ENCODE assay signal across 7 cellular contexts in genomic region chr9:93117521-93117920, GRCh38. TPM values are rescaled to one million over a fixed set of nuclear protein-coding genes. Genes with fewer than 3 reads are reported as not detected.
A peak's percentile ranks its signal among the peaks of the same experiment; 100 is the strongest.
DNase-seq lines count a peak whose midpoint lies in the region; ATAC-seq, FAIRE-seq and TF ChIP-seq lines count a peak whose summit lies in the region.
"Not testable (repeated sequence)": the region's sequence is repeated elsewhere in the genome, so short reads cannot be mapped to it uniquely, and the experiment has no call there.

No MANE protein-coding gene starts in this region.

- H3K4me1 Mint-ChIP-seq in T-helper 17 cell = peaks cover 33% of the 10 kb centered on the region
- peaks cover 49% of the 10 kb centered on the region for H3K4me1 Mint-ChIP-seq in stimulated activated effector memory CD8-positive, alpha-beta T cell treated with anti-CD3 and anti-CD28 coated beads, Interleukin-12 subunit alpha, Interleukin-12 subunit beta, amount 100 ng/mL, for 72 hours

- not testable (repeated sequence) for H3K9me2 ChIP-seq in OCI-LY1 (ENCODE audit: low read depth, low read length)

- not testable (repeated sequence) for H3K36me3 ChIP-seq in OCI-LY1 (ENCODE audit: insufficient read depth, low read length); mucosa of descending colon (ENCODE audit: low read depth)
- H3K36me3 ChIP-seq in kidney (ENCODE audit: control insufficient read depth in 1 of 2, insufficient read depth in 2 of 2, low read length in 2 of 2) = peaks cover 0 to 16% of the 10 kb centered on the region in 2 donors

- not testable (repeated sequence) for H3K4me2 ChIP-seq in OCI-LY1 (ENCODE audit: low read length)

- not testable (repeated sequence) for DNase-seq in T-helper 17 cell; activated naive CD4-positive, alpha-beta T cell treated with anti-CD3 and anti-CD28 coated beads, Interleukin-2, amount 50 U/mL, for 72 hours (ENCODE audit: low spot score in 2 of 2); stimulated activated effector memory CD8-positive, alpha-beta T cell treated with anti-CD3 and anti-CD28 coated beads, Interleukin-12 subunit alpha, Interleukin-12 subunit beta, amount 100 ng/mL, for 72 hours (ENCODE audit: low spot score in 2 of 2)
- DNase-seq in Right ventricle myocardium inferior (ENCODE audit: missing footprints) (peak; percentile 14), kidney (peak; percentile 31), mucosa of descending colon (peak in 2 of 3 donors; percentile 13 to 22)

- not testable (repeated sequence) for H3K4me3 Mint-ChIP-seq in T-helper 17 cell; stimulated activated effector memory CD8-positive, alpha-beta T cell treated with anti-CD3 and anti-CD28 coated beads, Interleukin-12 subunit alpha, Interleukin-12 subunit beta, amount 100 ng/mL, for 72 hours

- peaks cover 54% of the 10 kb centered on the region for H3K4me1 ChIP-seq in OCI-LY1 (ENCODE audit: insufficient read depth, low read length, severe bottlenecking)
- peaks cover 10 to 17% of the 10 kb centered on the region in 2 donors for H3K4me1 ChIP-seq in kidney (ENCODE audit: control insufficient read depth in 1 of 2, insufficient read depth in 1 of 2, low read depth in 1 of 2, low read length in 2 of 2)
- not testable (repeated sequence) for H3K4me1 ChIP-seq in mucosa of descending colon (ENCODE audit: low read depth)

- H2AFZ ChIP-seq in OCI-LY1 (ENCODE audit: low read length) = not testable (repeated sequence)

- H3K27me3 Mint-ChIP-seq in T-helper 17 cell = not testable (repeated sequence)

- H3K27ac Mint-ChIP-seq in T-helper 17 cell = peak overlapping the region; percentile 85
- peak overlapping the region; percentile 55 to 77 for H3K27ac Mint-ChIP-seq in activated naive CD4-positive, alpha-beta T cell treated with anti-CD3 and anti-CD28 coated beads, Interleukin-2, amount 50 U/mL, for 72 hours
- peak overlapping the region; percentile 33 for H3K27ac Mint-ChIP-seq in stimulated activated effector memory CD8-positive, alpha-beta T cell treated with anti-CD3 and anti-CD28 coated beads, Interleukin-12 subunit alpha, Interleukin-12 subunit beta, amount 100 ng/mL, for 72 hours

- H3K9ac ChIP-seq in OCI-LY1 (ENCODE audit: low read length); kidney (ENCODE audit: low read length in 2 of 2): not testable (repeated sequence)

- ATAC-seq in T-helper 17 cell; activated naive CD4-positive, alpha-beta T cell treated with anti-CD3 and anti-CD28 coated beads, Interleukin-2, amount 50 U/mL, for 72 hours; Right ventricle myocardium inferior; mucosa of descending colon; stimulated activated effector memory CD8-positive, alpha-beta T cell treated with anti-CD3 and anti-CD28 coated beads, Interleukin-12 subunit alpha, Interleukin-12 subunit beta, amount 100 ng/mL, for 72 hours: not testable (repeated sequence)

- H3K9me3 ChIP-seq in OCI-LY1 (ENCODE audit: low read length); T-helper 17 cell (ENCODE audit: control insufficient read depth, low read length, poor library complexity, severe bottlenecking); kidney (ENCODE audit: control insufficient read depth in 1 of 2, low read length in 2 of 2); mucosa of descending colon: not testable (repeated sequence)

- H3K79me2 ChIP-seq in OCI-LY1 (ENCODE audit: insufficient read depth, low read length) = not testable (repeated sequence)

- H3K9me3 Mint-ChIP-seq in activated naive CD4-positive, alpha-beta T cell treated with anti-CD3 and anti-CD28 coated beads, Interleukin-2, amount 50 U/mL, for 72 hours; stimulated activated effector memory CD8-positive, alpha-beta T cell treated with anti-CD3 and anti-CD28 coated beads, Interleukin-12 subunit alpha, Interleukin-12 subunit beta, amount 100 ng/mL, for 72 hours: not testable (repeated sequence)

- H4K20me1 ChIP-seq in OCI-LY1 (ENCODE audit: insufficient read depth, low read length) = not testable (repeated sequence)

- H3K27me3 ChIP-seq in OCI-LY1 (ENCODE audit: insufficient read depth, low read length) = not testable (repeated sequence)

- not testable (repeated sequence) for H3K36me3 Mint-ChIP-seq in T-helper 17 cell (ENCODE audit: low read depth); activated naive CD4-positive, alpha-beta T cell treated with anti-CD3 and anti-CD28 coated beads, Interleukin-2, amount 50 U/mL, for 72 hours
- peaks cover 72% of the 10 kb centered on the region for H3K36me3 Mint-ChIP-seq in stimulated activated effector memory CD8-positive, alpha-beta T cell treated with anti-CD3 and anti-CD28 coated beads, Interleukin-12 subunit alpha, Interleukin-12 subunit beta, amount 100 ng/mL, for 72 hours

- intact Hi-C loops in Right ventricle myocardium inferior (cut with DNase I); kidney (cut with DNase I); mucosa of descending colon (cut with DNase I, micrococcal nuclease): not testable (repeated sequence)

- TF ChIP-seq CTCF in OCI-LY1 (IDR thresholded peaks at IDR 0.05; ENCODE audit: low read length); kidney (IDR thresholded peaks at IDR 0.05; ENCODE audit: borderline replicate concordance, extremely low read depth, insufficient read depth); mucosa of descending colon (IDR thresholded peaks at IDR 0.05): not testable (repeated sequence)

- not testable (repeated sequence) for FAIRE-seq in kidney (lab: Jason Lieb, UNC)

- peak overlapping the region; percentile 86 for H3K27ac ChIP-seq in OCI-LY1 (ENCODE audit: low read depth, low read length, poor library complexity, severe bottlenecking)
- not testable (repeated sequence) for H3K27ac ChIP-seq in kidney (ENCODE audit: low read depth in 2 of 2, low read length in 2 of 2)

- not testable (repeated sequence) for H3K4me3 ChIP-seq in OCI-LY1 (ENCODE audit: low read depth, low read length, poor library complexity, severe bottlenecking); kidney (ENCODE audit: low read length in 2 of 2); mucosa of descending colon

- H3F3A ChIP-seq in OCI-LY1 (ENCODE audit: insufficient read depth, low read length) = not testable (repeated sequence)

RNA-seq across cellular contexts. Expression of gene NINJ1, which starts 16.5 kb away (rescaled TPM):
- total RNA-seq in T-helper 17 cell = 100 to 1,000 TPM; 169 to 219 TPM
- total RNA-seq in activated naive CD4-positive, alpha-beta T cell treated with anti-CD3 and anti-CD28 coated beads, Interleukin-2, amount 50 U/mL, for 72 hours = 10 to 100 TPM; 81.0 to 84.8 TPM
- 55.5 TPM for total RNA-seq in Right ventricle myocardium inferior
- total RNA-seq in kidney = 56.3 TPM
- 149 TPM for polyA plus RNA-seq in kidney (ENCODE audit: insufficient read depth, low read depth, low replicate concordance)
- 10 to 100 TPM; 19.5 to 68.9 (median 23.2) TPM for total RNA-seq in mucosa of descending colon

RNA-seq across cellular contexts. Expression of gene CARD19, which starts 21.5 kb away (rescaled TPM):
- total RNA-seq in T-helper 17 cell = 10 to 100 TPM; 45.2 to 54.4 TPM
- 10 to 100 TPM; 58.1 to 82.6 TPM for total RNA-seq in activated naive CD4-positive, alpha-beta T cell treated with anti-CD3 and anti-CD28 coated beads, Interleukin-2, amount 50 U/mL, for 72 hours
- total RNA-seq in Right ventricle myocardium inferior = 27.1 TPM
- 44.5 TPM for total RNA-seq in kidney
- 49.3 TPM for polyA plus RNA-seq in kidney (ENCODE audit: insufficient read depth, low read depth, low replicate concordance)
- total RNA-seq in mucosa of descending colon = 10 to 100 TPM; 39.1 to 47.8 (median 44.2) TPM

RNA-seq across cellular contexts. Expression of gene SUSD3, which starts 59.0 kb away (rescaled TPM):
- total RNA-seq in T-helper 17 cell (10 to 100 TPM; 47.2 to 62.3 TPM), Right ventricle myocardium inferior (1.7 TPM), kidney (12.2 TPM), mucosa of descending colon (1 to 10 TPM; 1.2 to 2.5 (median 1.8) TPM)
- total RNA-seq in activated naive CD4-positive, alpha-beta T cell treated with anti-CD3 and anti-CD28 coated beads, Interleukin-2, amount 50 U/mL, for 72 hours = 10 to 100 TPM; 70.7 to 81.9 TPM
- 34.6 TPM for polyA plus RNA-seq in kidney (ENCODE audit: insufficient read depth, low read depth, low replicate concordance)

Comparison
In these comparisons a context has a peak if more than half of its experiments do, and no peak if none do; other contexts are left out.
1. H3K27ac Mint-ChIP-seq: peak in every context shown above with its lines; median percentile 85 in T-helper 17 cell; 66 in activated naive CD4-positive, alpha-beta T cell treated with anti-CD3 and anti-CD28 coated beads, Interleukin-2, amount 50 U/mL, for 72 hours; 33 in stimulated activated effector memory CD8-positive, alpha-beta T cell treated with anti-CD3 and anti-CD28 coated beads, Interleukin-12 subunit alpha, Interleukin-12 subunit beta, amount 100 ng/mL, for 72 hours.